Comparison of ENCODE assay signal across 8 cellular contexts in the genomic region with DNA sequence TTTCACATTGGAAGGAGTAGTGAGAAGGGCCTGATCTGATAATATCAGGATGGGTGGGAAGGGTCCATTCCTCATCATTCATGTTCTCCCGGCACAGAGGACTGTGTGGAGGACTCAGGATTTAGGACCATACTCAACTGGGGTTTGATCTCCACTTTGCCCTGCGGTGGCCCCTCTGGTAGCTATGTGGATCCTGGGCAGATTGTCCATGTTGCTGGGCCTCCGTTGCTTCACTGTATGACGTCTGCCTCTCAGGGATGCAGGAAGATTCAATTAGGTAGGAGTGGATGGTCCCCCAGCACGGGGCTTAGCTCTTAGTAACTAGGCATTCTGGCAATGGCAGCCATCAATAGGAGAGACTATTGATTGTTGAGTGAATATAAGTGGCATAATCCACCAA. TPM values are rescaled to one million over a fixed set of nuclear protein-coding genes. Genes with fewer than 3 reads are reported as not detected.
DNase-seq lines count a peak whose midpoint lies in the region; ATAC-seq and TF ChIP-seq lines count a peak whose summit lies in the region.

No MANE protein-coding gene starts in this region.

- CTCF ChIA-PET in AG04449 (lab: Yijun Ruan, JAX), result interaction anchor here (1.0 to 3.1 kb wide), 7 partner anchors 40 to 330 kb away, joined by 3 to 16 read pairs (median 5); no protein-coding TSS in a partner anchor

- H3K9me3 ChIP-seq in muscle layer of colon (ENCODE audit: low read length), result no peaks in the 10 kb centered on the region

- POLR2A ChIA-PET in AG04449 (lab: Yijun Ruan, JAX), result interaction anchor here (0.7 to 1.3 kb wide), 4 partner anchors 34 to 411 kb away, joined by 3 to 5 read pairs (median 4); no protein-coding TSS in a partner anchor

- peak overlapping the region; percentile 91 for H3K27ac ChIP-seq in muscle layer of colon (ENCODE audit: low read depth, low read length)

- DNase-seq in AG04449 (ENCODE audit: low read depth, low spot score), result no peak
- DNase-seq in HT-29 (ENCODE audit: low spot score), result peak; percentile 44
- no peak for DNase-seq in cardiac fibroblast (ENCODE audit: low read depth in 2 of 2)
- DNase-seq in OCI-M1 (lab: John Stamatoyannopoulos, UW), result no peak
- no peak for DNase-seq in HuH-7 (ENCODE audit: low spot score)

- H3K36me3 ChIP-seq in muscle layer of colon (ENCODE audit: insufficient read depth, low read length), result peaks cover 22% of the 10 kb centered on the region

- H3K4me1 ChIP-seq in muscle layer of colon (ENCODE audit: insufficient read depth, low read length), result peaks cover 41% of the 10 kb centered on the region

- peak overlapping the region; percentile 80 for H3K4me3 ChIP-seq in AG04449 (ENCODE audit: low read depth, low read length)
- peak overlapping the region; percentile 82 to 90 for H3K4me3 ChIP-seq in cardiac fibroblast (replicated peaks in 1 of 2; ENCODE audit: low read depth in 2 of 2, low read length in 2 of 2)
- H3K4me3 ChIP-seq in muscle layer of colon (ENCODE audit: low read depth in 1 of 2, low read length in 2 of 2), result peak overlapping the region; percentile 9 to 86

- no peak for ATAC-seq in GM19324 (IDR thresholded peaks at IDR 0.05; ENCODE audit: low FRiP score, unreplicated experiment)
- no peak for ATAC-seq in GM21786 (IDR thresholded peaks at IDR 0.05; ENCODE audit: unreplicated experiment)

- H3K9ac ChIP-seq in muscle layer of colon (ENCODE audit: low read length), result peak overlapping the region; percentile 76

- TF ChIP-seq CTCF in AG04449 (IDR thresholded peaks at IDR 0.05; ENCODE audit: insufficient read depth, low read length, missing control alignments), result no peak
- no peak for TF ChIP-seq CTCF in cardiac fibroblast (IDR thresholded peaks at IDR 0.05; ENCODE audit: low read depth, low read length)

- H3K27me3 ChIP-seq in muscle layer of colon (ENCODE audit: control insufficient read depth in 1 of 2, insufficient read depth in 2 of 2, low read length in 2 of 2), result no peaks in the 10 kb centered on the region

RNA-seq across cellular contexts. Expression of gene ETS2, which starts 2.3 kb away (rescaled TPM):
- total RNA-seq in HT-29 (2014; rRNA removed; shearing (Covaris generic)), result 171 and 172 TPM in 2 replicates
